ENCODE assay signal across 12 cellular contexts in genomic region chrX:1389181-1389992, GRCh38. TPM values are rescaled to one million over a fixed set of nuclear protein-coding genes. Genes with fewer than 3 reads are reported as not detected.
DNase-seq lines count a peak whose midpoint lies in the region; ATAC-seq and TF ChIP-seq lines count a peak whose summit lies in the region.
"Had no signal": no experiment of that assay in that cellular context is flagged by ENCODE, and none has a peak within 500 bp of the region (broad histone marks: within the 10 kb centered on the region; RNA-seq: fewer than 3 reads in every experiment).

No MANE protein-coding gene starts in this region.

- 77% methylated on average over 4 of the region's 51 CpGs for WGBS in right lobe of liver (ENCODE audit: insufficient coverage, low coverage, low lambda C conversion rate, missing lambda C conversion rate)
- WGBS in testis, 2 donors = 81 to 91% methylated on average over 19 to 51 of the region's 51 CpGs

- H3K36me3 ChIP-seq in right lobe of liver (peaks cover 16 to 60% (median 43%) of the 10 kb centered on the region in 4 donors), testis (ENCODE audit: low read depth, missing control alignments) (no peaks in the 10 kb centered on the region)

- peak overlapping the region; percentile 21 for H3K4me3 Mint-ChIP-seq in activated naive CD4-positive, alpha-beta T cell treated with anti-CD3 and anti-CD28 coated beads, Interleukin-2, amount 10 ng/mL, durations not matched to agents 7 days and 5 days
- H3K4me3 Mint-ChIP-seq in activated T-cell treated with anti-CD3 and anti-CD28 coated beads, Interleukin-2, amount 50 U/mL, for 72 hours = peak overlapping the region; percentile 52 to 61

- H3K9me3 Mint-ChIP-seq in activated naive CD4-positive, alpha-beta T cell treated with anti-CD3 and anti-CD28 coated beads, Interleukin-2, amount 10 ng/mL, durations not matched to agents 7 days and 5 days = no peaks in the 10 kb centered on the region
- H3K9me3 Mint-ChIP-seq in activated T-cell treated with anti-CD3 and anti-CD28 coated beads, Interleukin-2, amount 50 U/mL, for 72 hours = no peaks in the 10 kb centered on the region

- intact Hi-C loops in right lobe of liver (cut with DNase I) = no loop called here
- intact Hi-C loops in testis (cut with DNase I; ENCODE audit: low total_unique reads) = no loop called here

- H3K9me3 ChIP-seq in right lobe of liver (no peaks in the 10 kb centered on the region), testis (no peaks in the 10 kb centered on the region)

- H3K27ac ChIP-seq in right lobe of liver (no peak overlapping the region), testis (no peak overlapping the region)

- TF ChIP-seq POLR2A in right lobe of liver (IDR thresholded peaks at IDR 0.05) (no peak), testis (IDR thresholded peaks at IDR 0.05) (no peak)

- CTCF ChIA-PET in activated naive CD4-positive, alpha-beta T cell treated with anti-CD3 and anti-CD28 coated beads, Interleukin-2, amount 10 ng/mL, durations not matched to agents 7 days and 5 days (lab: Charles Lee) = no interaction called here

- peaks cover 49% of the 10 kb centered on the region for H3K4me1 Mint-ChIP-seq in activated naive CD4-positive, alpha-beta T cell treated with anti-CD3 and anti-CD28 coated beads, Interleukin-2, amount 10 ng/mL, durations not matched to agents 7 days and 5 days
- H3K4me1 Mint-ChIP-seq in activated T-cell treated with anti-CD3 and anti-CD28 coated beads, Interleukin-2, amount 50 U/mL, for 72 hours (ENCODE audit: low read depth) = peaks cover 59% of the 10 kb centered on the region

- no peak overlapping the region for H3K4me3 ChIP-seq in right lobe of liver
- H3K4me3 ChIP-seq in testis = no peak overlapping the region

- peaks cover 0 to 28% (median 10%) of the 10 kb centered on the region in 4 donors for H3K4me1 ChIP-seq in right lobe of liver
- H3K4me1 ChIP-seq in testis = peaks cover 24% of the 10 kb centered on the region

- H3K27me3 ChIP-seq in right lobe of liver (no peaks in the 10 kb centered on the region), testis (no peaks in the 10 kb centered on the region)

- no peak for ATAC-seq in activated T-cell treated with anti-CD3 and anti-CD28 coated beads, Interleukin-2, amount 50 U/mL, for 72 hours (replicated peaks in 1 of 2)
- ATAC-seq in right lobe of liver = no peak
- ATAC-seq in GM21390 (IDR thresholded peaks at IDR 0.05; ENCODE audit: unreplicated experiment) = no peak

- peak; percentile 19 for DNase-seq in activated naive CD4-positive, alpha-beta T cell treated with anti-CD3 and anti-CD28 coated beads, Interleukin-2, amount 10 ng/mL, durations not matched to agents 7 days and 5 days
- DNase-seq in activated naive CD4-positive, alpha-beta T cell treated with Interleukin-2 at 50 U/mL for 16 hours = no peak
- DNase-seq in activated T-cell treated with anti-CD3 and anti-CD28 coated beads, Interleukin-2, amount 50 U/mL, for 72 hours = no peak
- peak in 2 of 3 donors; percentile 43 to 54 for DNase-seq in right lobe of liver
- DNase-seq in testis = peak; percentile 13
- no peak for DNase-seq in medulla oblongata (ENCODE audit: extremely low spot score)
- DNase-seq in NCI-H146 treated with DMSO at 0.1 percent for 48 hours (lab: John Stamatoyannopoulos, UW; ENCODE audit: unreplicated experiment) = no peak
- DNase-seq: C1 segment of cervical spinal cord, HCEC 1CT, NCI-H187 had no signal

- H3K36me3 Mint-ChIP-seq in activated naive CD4-positive, alpha-beta T cell treated with anti-CD3 and anti-CD28 coated beads, Interleukin-2, amount 10 ng/mL, durations not matched to agents 7 days and 5 days = peaks cover 52% of the 10 kb centered on the region
- H3K36me3 Mint-ChIP-seq in activated T-cell treated with anti-CD3 and anti-CD28 coated beads, Interleukin-2, amount 50 U/mL, for 72 hours (ENCODE audit: insufficient read depth in 2 of 2) = peaks cover 20 to 45% of the 10 kb centered on the region in 2 donors

- no peak for TF ChIP-seq CTCF in right lobe of liver (IDR thresholded peaks at IDR 0.05)
- TF ChIP-seq CTCF in testis (IDR thresholded peaks at IDR 0.05) = no peak

- no peak overlapping the region for H3K27ac Mint-ChIP-seq in activated naive CD4-positive, alpha-beta T cell treated with anti-CD3 and anti-CD28 coated beads, Interleukin-2, amount 10 ng/mL, durations not matched to agents 7 days and 5 days
- peak overlapping the region; percentile 60 for H3K27ac Mint-ChIP-seq in activated T-cell treated with anti-CD3 and anti-CD28 coated beads, Interleukin-2, amount 50 U/mL, for 72 hours

- no peaks in the 10 kb centered on the region for H3K27me3 Mint-ChIP-seq in activated naive CD4-positive, alpha-beta T cell treated with anti-CD3 and anti-CD28 coated beads, Interleukin-2, amount 10 ng/mL, durations not matched to agents 7 days and 5 days
- H3K27me3 Mint-ChIP-seq in activated T-cell treated with anti-CD3 and anti-CD28 coated beads, Interleukin-2, amount 50 U/mL, for 72 hours (ENCODE audit: low read depth) = no peaks in the 10 kb centered on the region

RNA-seq across cellular contexts. Expression of gene SLC25A6, which starts 2.5 kb away (rescaled TPM):
- 100 to 1,000 TPM; 402 to 411 TPM for total RNA-seq in activated T-cell treated with anti-CD3 and anti-CD28 coated beads, Interleukin-2, amount 50 U/mL, for 72 hours
- 10 to 100 TPM; 44.3 to 87.8 (median 57.0) TPM for total RNA-seq in right lobe of liver
- 100 to 1,000 TPM; 171 to 293 TPM for total RNA-seq in testis
- 157 TPM for polyA plus RNA-seq in testis (ENCODE audit: insufficient read depth, low read depth, low replicate concordance)

RNA-seq across cellular contexts. Expression of gene IL3RA, which starts 52.8 kb away (rescaled TPM):
- total RNA-seq in activated T-cell treated with anti-CD3 and anti-CD28 coated beads, Interleukin-2, amount 50 U/mL, for 72 hours = 1 to 10 TPM; 1.5 to 7.5 TPM
- total RNA-seq in right lobe of liver (1 to 10 TPM in 1 of 6 experiments, under 1 TPM in 5; 0.42 to 1.7 (median 0.69) TPM), testis (1 to 10 TPM; 4.6 to 5.5 TPM)
- polyA plus RNA-seq in testis (ENCODE audit: insufficient read depth, low read depth, low replicate concordance) = 3.4 TPM
- polyA plus RNA-seq: keratinocyte had no signal

Comparison
In these comparisons a context has a peak if more than half of its experiments do, and no peak if none do; other contexts are left out.
1. DNase-seq: peak in activated naive CD4-positive, alpha-beta T cell treated with anti-CD3 and anti-CD28 coated beads, Interleukin-2, amount 10 ng/mL, durations not matched to agents 7 days and 5 days (single experiment), right lobe of liver (2 of 3) and testis (single experiment); none in activated naive CD4-positive, alpha-beta T cell treated with Interleukin-2 at 50 U/mL for 16 hours (single experiment), activated T-cell treated with anti-CD3 and anti-CD28 coated beads, Interleukin-2, amount 50 U/mL, for 72 hours (0 of 2), medulla oblongata (single experiment) and NCI-H146 treated with DMSO at 0.1 percent for 48 hours (single experiment).